Comparison of ENCODE assay signal across 36 cellular contexts in genomic region chr18:328928-329327, GRCh38.
"Had no signal": no experiment of that assay in that cellular context is flagged by ENCODE, and none has a peak within 500 bp of the region (broad histone marks: within the 10 kb centered on the region; RNA-seq: fewer than 3 reads in every experiment).

No MANE protein-coding gene starts in this region.

- H3K9me3 ChIP-seq: adrenal gland, body of pancreas, breast epithelium had no signal

- H3K27ac Mint-ChIP-seq: activated B cell treated with CpG ODN at 0.5 μM for 24 hours; activated CD4-positive, alpha-beta memory T cell treated with anti-CD3 and anti-CD28 coated beads for 36 hours; activated CD4-positive, alpha-beta T cell treated with anti-CD3 and anti-CD28 coated beads, Interleukin-2, amount 10 ng/mL, durations not matched to agents 24 days and 14 days; activated CD8-positive, alpha-beta T cell treated with anti-CD3 and anti-CD28 coated beads for 36 hours; activated naive CD4-positive, alpha-beta T cell treated with anti-CD3 and anti-CD28 coated beads for 36 hours; activated naive CD4-positive, alpha-beta T cell treated with anti-CD3 and anti-CD28 coated beads, Interleukin-2, amount 50 U/mL, for 72 hours; activated naive CD8-positive, alpha-beta T cell treated with anti-CD3 and anti-CD28 coated beads for 36 hours; activated T-cell treated with anti-CD3 and anti-CD28 coated beads, Interleukin-2, amount 50 U/mL, for 72 hours; activated T-helper 1 cell treated with anti-CD3 and anti-CD28 coated beads, Interleukin-12 subunit alpha, Interleukin-12 subunit beta, Interleukin-2, Interleukin-4 antibody, amounts not matched to agents 30 ng/mL and 10 ng/mL and 1 ng/mL, durations not matched to agents 14 hours and 24 hours and 36 hours; activated T-helper 17 cell treated with anti-CD3 and anti-CD28 coated beads, Interleukin-2, amount 50 U/mL, for 72 hours; T-helper 1 cell treated with Interleukin-12 subunit alpha and Interleukin-12 subunit beta and Interleukin-4 antibody, amounts not matched to agents 30 μg/mL and 1 μg/mL, for 36 hours; T-helper 2 cell treated with Interferon-gamma antibody and Interleukin-4, amounts not matched to agents 5 μg/mL and 100 μg/mL, for 36 hours had no signal

- H3K27ac ChIP-seq: adrenal gland, body of pancreas, brain microvascular endothelial cell, breast epithelium, VCaP had no signal

- H3K9me3 Mint-ChIP-seq: activated B cell treated with CpG ODN at 0.5 μM for 24 hours; activated CD4-positive, alpha-beta memory T cell treated with anti-CD3 and anti-CD28 coated beads for 36 hours; activated CD4-positive, alpha-beta T cell treated with anti-CD3 and anti-CD28 coated beads, Interleukin-2, amount 10 ng/mL, durations not matched to agents 24 days and 14 days; activated CD8-positive, alpha-beta T cell treated with anti-CD3 and anti-CD28 coated beads for 36 hours; activated naive CD4-positive, alpha-beta T cell treated with anti-CD3 and anti-CD28 coated beads for 36 hours; activated naive CD4-positive, alpha-beta T cell treated with anti-CD3 and anti-CD28 coated beads, Interleukin-2, amount 50 U/mL, for 72 hours; activated naive CD8-positive, alpha-beta T cell treated with anti-CD3 and anti-CD28 coated beads for 36 hours; activated T-cell treated with anti-CD3 and anti-CD28 coated beads, Interleukin-2, amount 50 U/mL, for 4 hours; activated T-cell treated with anti-CD3 and anti-CD28 coated beads, Interleukin-2, amount 50 U/mL, for 72 hours; activated T-helper 1 cell treated with anti-CD3 and anti-CD28 coated beads, Interleukin-12 subunit alpha, Interleukin-12 subunit beta, Interleukin-2, Interleukin-4 antibody, amounts not matched to agents 30 ng/mL and 10 ng/mL and 1 ng/mL, durations not matched to agents 14 hours and 24 hours and 36 hours; activated T-helper 17 cell treated with anti-CD3 and anti-CD28 coated beads, Interleukin-2, amount 50 U/mL, for 72 hours; T-helper 1 cell treated with Interleukin-12 subunit alpha and Interleukin-12 subunit beta and Interleukin-4 antibody, amounts not matched to agents 30 μg/mL and 1 μg/mL, for 36 hours; T-helper 2 cell treated with Interferon-gamma antibody and Interleukin-4, amounts not matched to agents 5 μg/mL and 100 μg/mL, for 36 hours had no signal

- H3K36me3 ChIP-seq: adrenal gland, brain microvascular endothelial cell, breast epithelium had no signal

- H3K4me3 ChIP-seq: adrenal gland, body of pancreas, breast epithelium had no signal

- H3K4me1 Mint-ChIP-seq: activated B cell treated with CpG ODN at 0.5 μM for 24 hours; activated CD4-positive, alpha-beta T cell treated with anti-CD3 and anti-CD28 coated beads, Interleukin-2, amount 10 ng/mL, durations not matched to agents 24 days and 14 days; activated naive CD8-positive, alpha-beta T cell treated with anti-CD3 and anti-CD28 coated beads for 36 hours; activated T-helper 17 cell treated with anti-CD3 and anti-CD28 coated beads, Interleukin-2, amount 50 U/mL, for 72 hours had no signal

- FAIRE-seq: astrocyte, TTC549 had no signal

- H3K36me3 Mint-ChIP-seq: activated CD4-positive, alpha-beta memory T cell treated with anti-CD3 and anti-CD28 coated beads for 36 hours; activated naive CD4-positive, alpha-beta T cell treated with anti-CD3 and anti-CD28 coated beads, Interleukin-2, amount 50 U/mL, for 72 hours; activated naive CD8-positive, alpha-beta T cell treated with anti-CD3 and anti-CD28 coated beads for 36 hours had no signal

- DNase-seq: activated B cell treated with CpG ODN at 0.5 μM for 24 hours; activated CD4-positive, alpha-beta memory T cell treated with anti-CD3 and anti-CD28 coated beads for 36 hours; activated CD4-positive, alpha-beta T cell treated with anti-CD3 and anti-CD28 coated beads for 4 hours; activated CD4-positive, alpha-beta T cell treated with anti-CD3 and anti-CD28 coated beads, Interleukin-2, amount 10 ng/mL, durations not matched to agents 24 days and 14 days; activated CD4-positive, alpha-beta T cell treated with anti-CD3 and anti-CD28 coated beads, Interleukin-2, amount 50 U/mL, for 1 hour; activated CD4-positive, alpha-beta T cell treated with anti-CD3 and anti-CD28 coated beads, Interleukin-2, amount 50 U/mL, for 4 hours; activated CD4-positive, CD25-positive, alpha-beta regulatory T cell treated with anti-CD3 and anti-CD28 coated beads, Interleukin-2, amount 50 U/mL, for 72 hours; activated CD8-positive, alpha-beta memory T cell treated with anti-CD3 and anti-CD28 coated beads, Interleukin-2, amount 50 U/mL, for 4 hours; activated CD8-positive, alpha-beta T cell treated with anti-CD3 and anti-CD28 coated beads for 36 hours; activated effector memory CD4-positive, alpha-beta T cell treated with anti-CD3 and anti-CD28 coated beads, Interleukin-2, amount 50 U/mL, for 16 hours; activated gamma-delta T cell treated with Interleukin-2 at 50 U/mL for 16 hours; activated naive CD4-positive, alpha-beta T cell; activated naive CD4-positive, alpha-beta T cell treated with anti-CD3 and anti-CD28 coated beads for 36 hours; activated naive CD4-positive, alpha-beta T cell treated with anti-CD3 and anti-CD28 coated beads, Interleukin-2, amount 50 U/mL, for 16 hours; activated naive CD8-positive, alpha-beta T cell treated with anti-CD3 and anti-CD28 coated beads for 36 hours; activated T-cell treated with anti-CD3 and anti-CD28 coated beads for 4 hours; activated T-cell treated with anti-CD3 and anti-CD28 coated beads, Interleukin-2, amount 50 U/mL, for 1 hour; activated T-cell treated with anti-CD3 and anti-CD28 coated beads, Interleukin-2, amount 50 U/mL, for 4 hours; activated T-cell treated with anti-CD3 and anti-CD28 coated beads, Interleukin-2, amount 50 U/mL, for 72 hours; adrenal gland; amniotic stem cell; aorta; body of pancreas; brain microvascular endothelial cell; central memory CD4-positive, alpha-beta T cell; T-helper 2 cell; T-helper 9 cell had no signal

- ATAC-seq: activated CD8-positive, alpha-beta T cell treated with anti-CD3 and anti-CD28 coated beads for 36 hours; activated naive CD4-positive, alpha-beta T cell treated with anti-CD3 and anti-CD28 coated beads, Interleukin-2, amount 50 U/mL, for 72 hours; activated T-cell treated with anti-CD3 and anti-CD28 coated beads, Interleukin-2, amount 50 U/mL, for 4 hours; activated T-cell treated with anti-CD3 and anti-CD28 coated beads, Interleukin-2, amount 50 U/mL, for 72 hours; activated T-helper 17 cell treated with anti-CD3 and anti-CD28 coated beads, Interleukin-2, amount 50 U/mL, for 72 hours; body of pancreas had no signal

- H3K4me3 Mint-ChIP-seq: activated B cell treated with CpG ODN at 0.5 μM for 24 hours; activated CD4-positive, alpha-beta memory T cell treated with anti-CD3 and anti-CD28 coated beads for 36 hours; activated CD4-positive, alpha-beta T cell treated with anti-CD3 and anti-CD28 coated beads, Interleukin-2, amount 10 ng/mL, durations not matched to agents 24 days and 14 days; activated CD8-positive, alpha-beta T cell treated with anti-CD3 and anti-CD28 coated beads for 36 hours; activated naive CD4-positive, alpha-beta T cell treated with anti-CD3 and anti-CD28 coated beads for 36 hours; activated naive CD8-positive, alpha-beta T cell treated with anti-CD3 and anti-CD28 coated beads for 36 hours; activated T-cell treated with anti-CD3 and anti-CD28 coated beads, Interleukin-2, amount 50 U/mL, for 4 hours; activated T-cell treated with anti-CD3 and anti-CD28 coated beads, Interleukin-2, amount 50 U/mL, for 72 hours; activated T-helper 1 cell treated with anti-CD3 and anti-CD28 coated beads, Interleukin-12 subunit alpha, Interleukin-12 subunit beta, Interleukin-2, Interleukin-4 antibody, amounts not matched to agents 30 ng/mL and 10 ng/mL and 1 ng/mL, durations not matched to agents 14 hours and 24 hours and 36 hours; activated T-helper 17 cell treated with anti-CD3 and anti-CD28 coated beads, Interleukin-2, amount 50 U/mL, for 72 hours; T-helper 1 cell treated with Interleukin-12 subunit alpha and Interleukin-12 subunit beta and Interleukin-4 antibody, amounts not matched to agents 30 μg/mL and 1 μg/mL, for 36 hours; T-helper 2 cell treated with Interferon-gamma antibody and Interleukin-4, amounts not matched to agents 5 μg/mL and 100 μg/mL, for 36 hours had no signal

- H3K4me1 ChIP-seq: adrenal gland, body of pancreas, breast epithelium had no signal

- H3K27me3 ChIP-seq: adrenal gland, body of pancreas, breast epithelium had no signal
